In genomic region chr15:63943829-63944680, GRCh38 we compare ENCODE assay signal across 1 cellular context.
A peak's percentile ranks its signal among the peaks of the same experiment; 100 is the strongest.
TF ChIP-seq lines count a peak whose summit lies in the region.

No MANE protein-coding gene starts in this region.

TF ChIP-seq in HepG2, 621 proteins besides CTCF, POLR2A, EP300 and RAD21 (continued from another document):
- TF ChIP-seq ZNF687 (CRISPR knock-in tag; IDR thresholded peaks at IDR 0.05): 0 out of 2 replicates have a peak, but pooled peaks have one; percentile 11
